In genomic region chr21:44873356-44874239, GRCh38 we compare ENCODE assay signal across 8 cellular contexts.
DNase-seq lines count a peak whose midpoint lies in the region; ATAC-seq and TF ChIP-seq lines count a peak whose summit lies in the region.

A gene with protein sequence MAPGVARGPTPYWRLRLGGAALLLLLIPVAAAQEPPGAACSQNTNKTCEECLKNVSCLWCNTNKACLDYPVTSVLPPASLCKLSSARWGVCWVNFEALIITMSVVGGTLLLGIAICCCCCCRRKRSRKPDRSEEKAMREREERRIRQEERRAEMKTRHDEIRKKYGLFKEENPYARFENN (minus strand): TSS chr21:44873690. CDS start chr21:44873616, 74 bp downstream.

- DNase-seq in NCI-H748 (lab: John Stamatoyannopoulos, UW; ENCODE audit: unreplicated experiment), result peak; percentile 96
- DNase-seq in activated CD4-positive, alpha-beta T cell treated with anti-CD3 and anti-CD28 coated beads, Interleukin-2, amount 50 U/mL, for 1 hour, result peak; percentile 99
- DNase-seq in cortex of kidney (lab: John Stamatoyannopoulos, UW), result peak; percentile 94
- peak; percentile 100 for DNase-seq in left kidney (ENCODE audit: low read depth, low spot score)
- DNase-seq in stimulated activated CD4-positive, alpha-beta T cell treated with anti-CD3 and anti-CD28 coated beads, Interleukin-1b, Interleukin-23, amount 100 ng/mL, for 48 hours, result peak; percentile 99

- TF ChIP-seq CTCF in C4-2B (conservative IDR thresholded peaks at IDR 0.05), result no peak

- H3K27ac ChIP-seq in C4-2B, result peak within 1 kb of the TSS; percentile 88

- ATAC-seq in GM19372 (IDR thresholded peaks at IDR 0.05; ENCODE audit: low read depth, unreplicated experiment) (peak; percentile 70), HG03521 (IDR thresholded peaks at IDR 0.05; ENCODE audit: unreplicated experiment) (peak; percentile 78)

Comparison
In these comparisons a context has a peak if more than half of its experiments do, and no peak if none do; other contexts are left out.
1. Peak in every context shown above with its lines: DNase-seq, ATAC-seq and H3K27ac ChIP-seq.